ENCODE assay signal across 24 cellular contexts in the genomic region with DNA sequence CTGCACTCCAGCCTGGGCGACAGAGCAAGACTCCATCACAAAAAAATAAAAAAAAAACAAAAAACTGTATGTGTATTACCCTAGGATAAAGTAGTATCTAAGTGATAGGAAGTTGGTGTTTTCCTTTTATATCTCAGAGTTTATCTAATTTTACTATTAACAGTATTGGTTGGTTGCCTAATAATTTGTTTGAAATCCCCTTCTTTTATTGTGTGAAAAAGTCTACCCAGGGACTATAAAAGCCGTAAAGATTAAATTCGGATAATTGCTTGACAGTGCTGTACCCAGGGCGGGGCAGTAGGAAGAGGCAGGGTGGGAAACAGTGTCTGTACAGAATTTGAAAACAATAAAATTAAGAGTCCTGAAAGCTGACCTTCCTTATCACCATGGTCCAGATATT.
"Had no signal": no experiment of that assay in that cellular context is flagged by ENCODE, and none has a peak within 500 bp of the region (broad histone marks: within the 10 kb centered on the region; RNA-seq: fewer than 3 reads in every experiment).

No MANE protein-coding gene starts in this region.

- H3K4me1 ChIP-seq: breast epithelium had no signal

- H3K9me3 ChIP-seq: ascending aorta, breast epithelium, esophagus squamous epithelium, gastroesophageal sphincter had no signal

- H3K27ac ChIP-seq: ascending aorta, breast epithelium, epithelial cell of prostate, esophagus squamous epithelium, gastroesophageal sphincter had no signal

- DNase-seq: activated CD4-positive, alpha-beta memory T cell treated with anti-CD3 and anti-CD28 coated beads, Interleukin-2, amount 10 ng/mL, durations not matched to agents 7 days and 5 days; activated CD4-positive, alpha-beta T cell treated with anti-CD3 and anti-CD28 coated beads for 1 hour; activated CD4-positive, alpha-beta T cell treated with anti-CD3 and anti-CD28 coated beads for 4 hours; activated CD4-positive, alpha-beta T cell treated with anti-CD3 and anti-CD28 coated beads, Interleukin-2, amount 10 ng/mL, durations not matched to agents 7 days and 5 days; activated CD4-positive, alpha-beta T cell treated with anti-CD3 and anti-CD28 coated beads, Interleukin-2, amount 50 U/mL, for 4 hours; activated CD8-positive, alpha-beta memory T cell treated with anti-CD3 and anti-CD28 coated beads, Interleukin-2, amount 50 U/mL, for 48 hours; activated gamma-delta T cell; activated naive CD4-positive, alpha-beta T cell; activated naive CD4-positive, alpha-beta T cell treated with anti-CD3 and anti-CD28 coated beads, Interleukin-2, amount 10 ng/mL, durations not matched to agents 7 days and 5 days; activated naive CD8-positive, alpha-beta T cell treated with anti-CD3 and anti-CD28 coated beads, Interleukin-2, amount 10 ng/mL, durations not matched to agents 7 days and 5 days; activated T-cell treated with anti-CD3 and anti-CD28 coated beads for 4 hours; activated T-cell treated with anti-CD3 and anti-CD28 coated beads, Interleukin-2, amount 50 U/mL, for 24 hours; activated T-cell treated with anti-CD3 and anti-CD28 coated beads, Interleukin-2, amount 50 U/mL, for 72 hours; cortex of kidney; dermis blood vessel endothelial cell; effector CD8-positive, alpha-beta T cell; esophagus squamous epithelium; foreskin melanocyte; T-helper 2 cell had no signal

- ATAC-seq: activated naive CD4-positive, alpha-beta T cell treated with anti-CD3 and anti-CD28 coated beads, Interleukin-2, amount 50 U/mL, for 72 hours; activated T-cell treated with anti-CD3 and anti-CD28 coated beads, Interleukin-2, amount 50 U/mL, for 72 hours; gastroesophageal sphincter had no signal

- H3K27me3 ChIP-seq: ascending aorta, breast epithelium, esophagus squamous epithelium, gastroesophageal sphincter had no signal

- H3K4me3 ChIP-seq: ascending aorta, breast epithelium, esophagus squamous epithelium, gastroesophageal sphincter had no signal

- H3K36me3 ChIP-seq: ascending aorta, breast epithelium, esophagus squamous epithelium, gastroesophageal sphincter had no signal
